In genomic region chr2:191929288-191929687, GRCh38 we compare ENCODE assay signal across 13 cellular contexts.
DNase-seq lines count a peak whose midpoint lies in the region; FAIRE-seq and TF ChIP-seq lines count a peak whose summit lies in the region.
"Had no signal": no experiment of that assay in that cellular context is flagged by ENCODE, and none has a peak within 500 bp of the region (broad histone marks: within the 10 kb centered on the region; RNA-seq: fewer than 3 reads in every experiment).

No MANE protein-coding gene starts in this region.

- H3K36me3 ChIP-seq in endothelial cell of umbilical vein (ENCODE audit: control insufficient read depth in 2 of 2, extremely low read depth in 1 of 2, insufficient read depth in 2 of 2, low read length in 2 of 2), result no peaks in the 10 kb centered on the region
- H3K36me3 ChIP-seq in esophagus muscularis mucosa, result no peaks in the 10 kb centered on the region
- H3K36me3 ChIP-seq: BLaER1 treated with 17β-estradiol and CSF1 and Interleukin-3, amounts not matched to agents 10 nM and 100 nM; HAP-1 had no signal

- H3K27me3 ChIP-seq in endothelial cell of umbilical vein (ENCODE audit: control insufficient read depth in 2 of 2, insufficient read depth in 2 of 2, low read length in 2 of 2) (no peaks in the 10 kb centered on the region), esophagus muscularis mucosa (no peaks in the 10 kb centered on the region)
- H3K27me3 ChIP-seq: BLaER1 treated with 17β-estradiol and CSF1 and Interleukin-3, amounts not matched to agents 10 nM and 100 nM had no signal

- no peak overlapping the region for H2AFZ ChIP-seq in endothelial cell of umbilical vein (ENCODE audit: low read depth, low read length)

- H3K9me3 ChIP-seq in endothelial cell of umbilical vein (replicated peaks; ENCODE audit: control insufficient read depth, insufficient read depth, low read length) (no peaks in the 10 kb centered on the region), esophagus muscularis mucosa (no peaks in the 10 kb centered on the region)
- H3K9me3 ChIP-seq: BLaER1 treated with 17β-estradiol and CSF1 and Interleukin-3, amounts not matched to agents 10 nM and 100 nM; HAP-1 had no signal

- peak overlapping the region; percentile 44 for H3K9ac ChIP-seq in endothelial cell of umbilical vein (replicated peaks; ENCODE audit: extremely low read depth, insufficient read depth, low read length)
- H3K9ac ChIP-seq: BLaER1 treated with 17β-estradiol and CSF1 and Interleukin-3, amounts not matched to agents 10 nM and 100 nM had no signal

- POLR2A ChIA-PET in endothelial cell of umbilical vein (lab: Charles Lee), result interaction anchor here (0.5 to 1.6 kb wide), 2 partner anchors 82 to 227 kb away, joined by 3 to 5 read pairs; partner anchors contain the start of gene CAVIN2

- H3K4me2 ChIP-seq in endothelial cell of umbilical vein (ENCODE audit: insufficient read depth, low read length), result peak overlapping the region; percentile 79
- H3K4me2 ChIP-seq: BLaER1 treated with 17β-estradiol and CSF1 and Interleukin-3, amounts not matched to agents 10 nM and 100 nM had no signal

- H3K27ac ChIP-seq in endothelial cell of umbilical vein (ENCODE audit: insufficient read depth, low read depth, low read length) (peak overlapping the region; percentile 84), esophagus muscularis mucosa (replicated peaks in 1 of 4) (no peak overlapping the region)
- H3K27ac ChIP-seq: BLaER1 treated with 17β-estradiol and CSF1 and Interleukin-3, amounts not matched to agents 10 nM and 100 nM had no signal

- no peaks in the 10 kb centered on the region for H3K79me2 ChIP-seq in endothelial cell of umbilical vein (ENCODE audit: control insufficient read depth, insufficient read depth, low read length)

- TF ChIP-seq POLR2A in endothelial cell of umbilical vein (IDR thresholded peaks at IDR 0.05; ENCODE audit: low read depth, low read length) (peak; percentile 61), esophagus muscularis mucosa (IDR thresholded peaks at IDR 0.05; ENCODE audit: low read depth) (no peak)

- peaks cover 48% of the 10 kb centered on the region for H3K4me1 ChIP-seq in endothelial cell of umbilical vein (ENCODE audit: control insufficient read depth, extremely low read depth, insufficient read depth, low read length)
- peaks cover 8 to 27% (median 18%) of the 10 kb centered on the region in 4 donors for H3K4me1 ChIP-seq in esophagus muscularis mucosa
- H3K4me1 ChIP-seq: HAP-1 had no signal

- peaks cover 8% of the 10 kb centered on the region for H3K9me3 Mint-ChIP-seq in mesothelial cell of epicardium

- CTCF ChIA-PET in endothelial cell of umbilical vein (lab: Charles Lee), result interaction anchor here (0.7 to 4.3 kb wide), 9 partner anchors 10 to 233 kb away, joined by 3 to 30 read pairs (median 4); no protein-coding TSS in a partner anchor

- intact Hi-C loops in endothelial cell of umbilical vein (cut with micrococcal nuclease) (loop anchor here (1.0 kb wide), 4 partner anchors 21 to 233 kb away; no protein-coding TSS in a partner anchor), esophagus muscularis mucosa (cut with DNase I) (no loop called here)

- H3K9me1 ChIP-seq in endothelial cell of umbilical vein (replicated peaks; ENCODE audit: control insufficient read depth, extremely low read depth, insufficient read depth, low read length), result no peaks in the 10 kb centered on the region

- H3K27me3 Mint-ChIP-seq in mesothelial cell of epicardium (ENCODE audit: low read depth), result no peaks in the 10 kb centered on the region

- no peak for TF ChIP-seq CTCF in choroid plexus epithelial cell (conservative IDR thresholded peaks at IDR 0.05; ENCODE audit: low read depth, low read length)
- TF ChIP-seq CTCF in endothelial cell of umbilical vein (IDR thresholded peaks at IDR 0.05; ENCODE audit: extremely low read depth in 1 of 2, insufficient read depth in 1 of 2, low read depth in 1 of 2, low read length in 2 of 2), result no peak
- no peak for TF ChIP-seq CTCF in mesothelial cell of epicardium (IDR thresholded peaks at IDR 0.05; ENCODE audit: unreplicated experiment)
- no peak for TF ChIP-seq CTCF in esophagus muscularis mucosa (IDR thresholded peaks at IDR 0.05)

- no peak overlapping the region for H3K4me3 ChIP-seq in choroid plexus epithelial cell (ENCODE audit: low read depth, low read length)
- H3K4me3 ChIP-seq in endothelial cell of umbilical vein (replicated peaks in 1 of 3; ENCODE audit: insufficient read depth in 1 of 3, low read depth in 1 of 3, low read length in 3 of 3), result peak overlapping the region in 1 of 3 experiments; percentile 19
- no peak overlapping the region for H3K4me3 ChIP-seq in esophagus muscularis mucosa
- H3K4me3 ChIP-seq: BLaER1 treated with 17β-estradiol and CSF1 and Interleukin-3, amounts not matched to agents 10 nM and 100 nM; HAP-1 had no signal

- WGBS in esophagus muscularis mucosa, result 82% methylated on average over 4 of the region's 4 CpGs

- H3K27ac Mint-ChIP-seq in mesothelial cell of epicardium, result peak overlapping the region; percentile 13
- H3K27ac Mint-ChIP-seq: CD4-positive, CD25-positive, alpha-beta regulatory T cell had no signal

- no peak overlapping the region for H3K4me3 Mint-ChIP-seq in mesothelial cell of epicardium
- H3K4me3 Mint-ChIP-seq: CD4-positive, CD25-positive, alpha-beta regulatory T cell had no signal

- dilution Hi-C loops in endothelial cell of umbilical vein (cut with MboI; ENCODE audit: extremely low pct_ligation_motif_present, low sequenced_read_pairs), result no loop called here

- no peak for TF ChIP-seq EP300 in esophagus muscularis mucosa (IDR thresholded peaks at IDR 0.05)

- no peaks in the 10 kb centered on the region for H4K20me1 ChIP-seq in endothelial cell of umbilical vein (replicated peaks; ENCODE audit: control insufficient read depth, extremely low read depth, insufficient read depth, low read length)
- H4K20me1 ChIP-seq: BLaER1 treated with 17β-estradiol and CSF1 and Interleukin-3, amounts not matched to agents 10 nM and 100 nM had no signal

- H3K4me1 Mint-ChIP-seq in mesothelial cell of epicardium, result peaks cover 8% of the 10 kb centered on the region
- H3K4me1 Mint-ChIP-seq: CD4-positive, CD25-positive, alpha-beta regulatory T cell had no signal

- peak; percentile 85 for FAIRE-seq in endothelial cell of umbilical vein (lab: Jason Lieb, UNC)
- FAIRE-seq: H1 had no signal

- DNase-seq in NCI-H69 (lab: John Stamatoyannopoulos, UW) (peak; percentile 2), choroid plexus epithelial cell (ENCODE audit: low read depth) (peak; percentile 10), endothelial cell of umbilical vein (ENCODE audit: low read depth, low spot score) (peak; percentile 98), mesothelial cell of epicardium (ENCODE audit: low spot score in 2 of 2, unreplicated experiment in 2 of 2) (no peak), KBM-7 (no peak), esophagus muscularis mucosa (ENCODE audit: extremely low spot score) (no peak)
- DNase-seq in activated T-cell treated with anti-CD3 and anti-CD28 coated beads, Interleukin-2, amount 50 U/mL, for 1 hour, result no peak
- DNase-seq: ACHN; CD4-positive, CD25-positive, alpha-beta regulatory T cell; DMS53 had no signal

- in situ Hi-C loops in KBM-7 (cut with MboI; ENCODE audit: low pct_unique_long_range_greater_than_20kb, low sequenced_read_pairs), result no loop called here

- H3K36me3 Mint-ChIP-seq in mesothelial cell of epicardium, result peaks cover 2% of the 10 kb centered on the region
- H3K36me3 Mint-ChIP-seq: CD4-positive, CD25-positive, alpha-beta regulatory T cell had no signal

- no TSS peak for BruUV-seq in endothelial cell of umbilical vein (replicated peaks; lab: Mats Ljungman, UMichigan)

TF ChIP-seq in endothelial cell of umbilical vein, 7 proteins besides CTCF, POLR2A, EP300 and RAD21:
- TF ChIP-seq GATA2 (IDR thresholded peaks at IDR 0.05; ENCODE audit: insufficient read depth, insufficient read length, low read depth, low read length) (peak; percentile 83), POLR2AphosphoS5 (IDR thresholded peaks at IDR 0.05; ENCODE audit: insufficient read depth, low read depth, low read length) (peak; percentile 97), EZH2 (IDR thresholded peaks at IDR 0.05; ENCODE audit: borderline replicate concordance, low read depth, low read length, severe bottlenecking) (no peak), MYC (IDR thresholded peaks at IDR 0.05; ENCODE audit: low read depth, low read length) (peak; percentile 88), JUN (IDR thresholded peaks at IDR 0.05; ENCODE audit: borderline replicate concordance, insufficient read depth, insufficient read length, low read depth) (peak; percentile 70), FOS (IDR thresholded peaks at IDR 0.05; ENCODE audit: borderline replicate concordance, insufficient read depth, low read length) (peak; percentile 43), MAX (IDR thresholded peaks at IDR 0.05; ENCODE audit: insufficient read depth, insufficient read length) (peak; percentile 63)
TF ChIP-seq in endothelial cell of umbilical vein: peak in this region for 6.

Comparison
In these comparisons a context has a peak if more than half of its experiments do, and no peak if none do; other contexts are left out.
1. DNase-seq: peak in NCI-H69 (single experiment), choroid plexus epithelial cell (single experiment) and endothelial cell of umbilical vein (single experiment); none in mesothelial cell of epicardium (0 of 2), KBM-7 (single experiment), esophagus muscularis mucosa (single experiment) and activated T-cell treated with anti-CD3 and anti-CD28 coated beads, Interleukin-2, amount 50 U/mL, for 1 hour (single experiment).